In genomic region chr1:15852036-15852827, GRCh38 we compare ENCODE assay signal across 10 cellular contexts. TPM values are rescaled to one million over a fixed set of nuclear protein-coding genes. Genes with fewer than 3 reads are reported as not detected.
A peak's percentile ranks its signal among the peaks of the same experiment; 100 is the strongest.
DNase-seq lines count a peak whose midpoint lies in the region; ATAC-seq, FAIRE-seq and TF ChIP-seq lines count a peak whose summit lies in the region.
"Had no signal": no experiment of that assay in that cellular context is flagged by ENCODE, and none has a peak within 500 bp of the region (broad histone marks: within the 10 kb centered on the region; RNA-seq: fewer than 3 reads in every experiment).

No MANE protein-coding gene starts in this region.

- CTCF ChIA-PET in HepG2 (lab: Yijun Ruan, JAX; ENCODE audit: low intra/inter-chr PET ratio, low total read pairs), result no interaction called here

- peak overlapping the region; percentile 79 for H3K27ac Mint-ChIP-seq in type B pancreatic cell

- H3K4me3 Mint-ChIP-seq in type B pancreatic cell, result peak overlapping the region; percentile 41

- no peak overlapping the region for H3K4me2 ChIP-seq in HepG2 (ENCODE audit: low read depth, low read length)

- intact Hi-C loops in right lobe of liver (cut with DNase I) (no loop called here), HepG2 (cut with micrococcal nuclease; ENCODE audit: unreplicated experiment) (no loop called here)

- in situ Hi-C loops in HepG2 (cut with HindIII; ENCODE audit: extremely low pct_ligation_motif_present, low pct_unique_long_range_greater_than_20kb) (no loop called here), ACHN (cut with HindIII; ENCODE audit: low pct_ligation_motif_present, low pct_unique_long_range_greater_than_20kb, low sequenced_read_pairs) (no loop called here)

- H3K27ac ChIP-seq in right lobe of liver (peak overlapping the region in 2 of 3 donors; percentile 35 to 99), HepG2 (ENCODE audit: extremely low read length, insufficient read depth, low read length) (no peak overlapping the region)

- DNase-seq in right lobe of liver (no peak), HepG2 (ENCODE audit: low spot score) (no peak), NCI-H526 (lab: John Stamatoyannopoulos, UW) (peak; percentile 67 to 78), epithelial cell of esophagus (ENCODE audit: low read depth) (peak; percentile 36), type B pancreatic cell (ENCODE audit: extremely low spot score, unreplicated experiment) (no peak), NK-92 (lab: John Stamatoyannopoulos, UW; ENCODE audit: unreplicated experiment) (no peak), ACHN (no peak)
- DNase-seq: NCI-H1436 treated with DMSO at 0.1 percent for 48 hours had no signal

- H3K9me3 Mint-ChIP-seq in type B pancreatic cell, result no peaks in the 10 kb centered on the region

- POLR2A ChIA-PET in HepG2 (lab: Yijun Ruan, JAX), result no interaction called here

- no peak for TF ChIP-seq EP300 in HepG2 (IDR thresholded peaks at IDR 0.05; ENCODE audit: low read depth in 2 of 2, low read length in 2 of 2)
- TF ChIP-seq EP300 in HepG2 (CRISPR knock-in tag; IDR thresholded peaks at IDR 0.05; ENCODE audit: borderline replicate concordance), result no peak

- H3K4me3 ChIP-seq in right lobe of liver (no peak overlapping the region), HepG2 (replicated peaks in 1 of 3; ENCODE audit: insufficient read depth in 1 of 3, low read depth in 2 of 3, low read length in 3 of 3) (no peak overlapping the region), epithelial cell of esophagus (ENCODE audit: low read length) (no peak overlapping the region)

- H3K4me1 Mint-ChIP-seq in type B pancreatic cell (ENCODE audit: unreplicated experiment), result peaks cover 18% of the 10 kb centered on the region

- no peaks in the 10 kb centered on the region for H3K36me3 Mint-ChIP-seq in type B pancreatic cell

- no peaks in the 10 kb centered on the region for H3K27me3 Mint-ChIP-seq in type B pancreatic cell

- no peak for ATAC-seq in right lobe of liver
- ATAC-seq in HepG2, result no peak
- no peak for ATAC-seq in HG03280 (IDR thresholded peaks at IDR 0.05; ENCODE audit: unreplicated experiment)

- H3K79me2 ChIP-seq in HepG2 (ENCODE audit: insufficient read depth, low read length), result peaks cover 88% of the 10 kb centered on the region

- 32% methylated on average over 6 of the region's 6 CpGs for WGBS in right lobe of liver (ENCODE audit: insufficient coverage, low coverage, low lambda C conversion rate, missing lambda C conversion rate)
- WGBS in HepG2 (ENCODE audit: low lambda C conversion rate), result 93% methylated on average over 6 of the region's 6 CpGs

- H4K20me1 ChIP-seq in HepG2 (ENCODE audit: insufficient read depth, low read length), result no peaks in the 10 kb centered on the region

- H3K4me1 ChIP-seq in right lobe of liver (peaks cover 0 to 61% (median 17%) of the 10 kb centered on the region in 4 donors), HepG2 (ENCODE audit: insufficient read depth, low read length) (peaks cover 24% of the 10 kb centered on the region)

- H3K9me3 ChIP-seq in right lobe of liver (no peaks in the 10 kb centered on the region), HepG2 (ENCODE audit: low read length) (no peaks in the 10 kb centered on the region)

- TF ChIP-seq CTCF in right lobe of liver (IDR thresholded peaks at IDR 0.05), result no peak
- TF ChIP-seq CTCF in HepG2 (CRISPR knock-in tag; IDR thresholded peaks at IDR 0.05), result no peak
- TF ChIP-seq CTCF in epithelial cell of esophagus (IDR thresholded peaks at IDR 0.05; ENCODE audit: insufficient read depth, low read depth, low read length, missing control alignments), result no peak
- no peak for TF ChIP-seq CTCF in type B pancreatic cell (conservative IDR thresholded peaks at IDR 0.05)

- no peak overlapping the region for H2AFZ ChIP-seq in HepG2 (ENCODE audit: low read length)

- BruUV-seq in HepG2 (replicated peaks; lab: Mats Ljungman, UMichigan), result no TSS peak

- no peaks in the 10 kb centered on the region for H3K27me3 ChIP-seq in right lobe of liver
- no peaks in the 10 kb centered on the region; a peak in 2 of 5 replicates for H3K27me3 ChIP-seq in HepG2 (ENCODE audit: control insufficient read depth in 1 of 2, insufficient read depth in 2 of 2, low read length in 2 of 2)

- H3K36me3 ChIP-seq in right lobe of liver (no peaks in the 10 kb centered on the region), HepG2 (replicated peaks in 1 of 2; ENCODE audit: control insufficient read depth in 1 of 2, insufficient read depth in 2 of 2, low read length in 2 of 2) (no peaks in the 10 kb centered on the region)

- no peak for TF ChIP-seq RAD21 in HepG2 (CRISPR knock-in tag; IDR thresholded peaks at IDR 0.05)

- TF ChIP-seq POLR2A in right lobe of liver (IDR thresholded peaks at IDR 0.05) (no peak), HepG2 (IDR thresholded peaks at IDR 0.05; ENCODE audit: insufficient read depth in 1 of 2, low read depth in 2 of 2, low read length in 2 of 2) (no peak)

- no peak for FAIRE-seq in HepG2 (lab: Jason Lieb, UNC)
- FAIRE-seq: frontal cortex had no signal

- no peak overlapping the region for H3K9ac ChIP-seq in HepG2 (ENCODE audit: insufficient read depth, low read depth, low read length)

TF ChIP-seq in HepG2, 621 proteins besides CTCF, POLR2A, EP300 and RAD21 (continues in another document):
- TF ChIP-seq HNF4G (IDR thresholded peaks at IDR 0.05; ENCODE audit: borderline replicate concordance, low read depth, low read length) (no peak), HNF4G (CRISPR knock-in tag; IDR thresholded peaks at IDR 0.05; ENCODE audit: borderline replicate concordance, low read depth) (no peak), CBX1 (IDR thresholded peaks at IDR 0.05; ENCODE audit: low read depth) (no peak), ZKSCAN1 (IDR thresholded peaks at IDR 0.05; ENCODE audit: low read length) (no peak), HOXA3 (CRISPR knock-in tag; IDR thresholded peaks at IDR 0.05) (no peak), MYC (CRISPR knock-in tag; IDR thresholded peaks at IDR 0.05; ENCODE audit: borderline replicate concordance) (no peak), HNRNPH1 (optimal IDR thresholded peaks at IDR 0.05; ENCODE audit: low read depth, low read length) (no peak)

RNA-seq across cellular contexts. Expression of gene SPEN, which starts 4.7 kb away (rescaled TPM):
- total RNA-seq in right lobe of liver (10 to 100 TPM; 13.5 to 33.7 (median 23.2) TPM), HepG2 (2016; rRNA removed; fragmentation: Illumina TruSeq; extraction: Trizol) (14.0 and 25.1 TPM in 2 replicates), type B pancreatic cell (ENCODE audit: low replicate concordance) (66.5 and 79.4 TPM in 2 replicates)
- total RNA-seq in HepG2 (2016; cell fraction: cytosol; rRNA removed; fragmentation: Illumina TruSeq; extraction: Trizol; ENCODE audit: low read depth), result 7.7 and 8.8 TPM in 2 replicates
- total RNA-seq in HepG2 (2016; cell fraction: insoluble cytoplasmic fraction; rRNA removed; fragmentation: Illumina TruSeq; extraction: Trizol), result 10.1 and 21.7 TPM in 2 replicates
- 9.3 and 12.9 TPM in 2 replicates for total RNA-seq in HepG2 (2016; cell fraction: membrane; rRNA removed; fragmentation: Illumina TruSeq; extraction: Trizol)
- total RNA-seq in HepG2 (2016; cell fraction: nucleus; rRNA removed; fragmentation: Illumina TruSeq; extraction: Trizol), result 49.3 and 56.0 TPM in 2 replicates
- polyA plus RNA-seq in HepG2 (2011; rRNA removed), result 4.8 and 5.0 TPM in 2 replicates
- 2.8 and 3.3 TPM in 2 replicates for polyA plus RNA-seq in HepG2 (2011; cell fraction: cytosol; rRNA removed)
- 18.8 and 20.8 TPM in 2 replicates for polyA plus RNA-seq in HepG2 (2011; cell fraction: nucleus; rRNA removed)
- polyA plus RNA-seq in HepG2 (2012), result 21.6 and 23.5 TPM in 2 replicates
- 0.96 and 1.2 TPM in 2 replicates for polyA plus RNA-seq in HepG2 (2016; cell fraction: cytosol; fragmentation: Illumina TruSeq; extraction: Trizol; ENCODE audit: low read depth)
- polyA plus RNA-seq in HepG2 (2016; cell fraction: insoluble cytoplasmic fraction; fragmentation: Illumina TruSeq; extraction: Trizol; ENCODE audit: low read depth), result 8.1 and 13.9 TPM in 2 replicates
- polyA plus RNA-seq in HepG2 (2016; cell fraction: membrane; fragmentation: Illumina TruSeq; extraction: Trizol; ENCODE audit: low read depth), result 2.4 and 4.4 TPM in 2 replicates
- 82.7 and 94.7 TPM in 2 replicates for polyA plus RNA-seq in HepG2 (2016; cell fraction: nucleus; fragmentation: Illumina TruSeq; extraction: Trizol; ENCODE audit: insufficient read depth, low read depth)
- 26.2 and 39.1 TPM in 2 replicates for polyA minus RNA-seq in HepG2 (2011; rRNA and poly(A)+ RNA removed; ENCODE audit: low replicate concordance)
- 16.2 and 25.1 TPM in 2 replicates for polyA minus RNA-seq in HepG2 (2011; cell fraction: cytosol; rRNA and poly(A)+ RNA removed)
- polyA minus RNA-seq in HepG2 (2011; cell fraction: nucleus; rRNA and poly(A)+ RNA removed), result 33.1 and 35.3 TPM in 2 replicates

RNA-seq across cellular contexts. Expression of gene UQCRHL, which starts 44.8 kb away (rescaled TPM):
- total RNA-seq in right lobe of liver (1 to 10 TPM in 2 of 6 experiments, under 1 TPM in 4; 0.42 to 1.1 (median 0.51) TPM), HepG2 (2016; rRNA removed; fragmentation: Illumina TruSeq; extraction: Trizol) (2.3 and 4.0 TPM in 2 replicates), type B pancreatic cell (ENCODE audit: low replicate concordance) (2.1 and 2.3 TPM in 2 replicates)
- total RNA-seq in HepG2 (2016; cell fraction: cytosol; rRNA removed; fragmentation: Illumina TruSeq; extraction: Trizol; ENCODE audit: low read depth), result 1.3 and 1.6 TPM in 2 replicates
- total RNA-seq in HepG2 (2016; cell fraction: insoluble cytoplasmic fraction; rRNA removed; fragmentation: Illumina TruSeq; extraction: Trizol), result 2.3 and 4.1 TPM in 2 replicates
- 3.6 and 3.8 TPM in 2 replicates for total RNA-seq in HepG2 (2016; cell fraction: membrane; rRNA removed; fragmentation: Illumina TruSeq; extraction: Trizol)
- total RNA-seq in HepG2 (2016; cell fraction: nucleus; rRNA removed; fragmentation: Illumina TruSeq; extraction: Trizol), result 0.72 and 0.87 TPM in 2 replicates
- polyA plus RNA-seq in HepG2 (2011; rRNA removed), result 1.4 and 1.8 TPM in 2 replicates
- 1.3 and 2.6 TPM in 2 replicates for polyA plus RNA-seq in HepG2 (2011; cell fraction: cytosol; rRNA removed)
- polyA plus RNA-seq in HepG2 (2011; cell fraction: nucleus; rRNA removed), result 0.59 and 1.3 TPM in 2 replicates
- 4.4 and 15.0 TPM in 2 replicates for polyA plus RNA-seq in HepG2 (2012)
- polyA plus RNA-seq in HepG2 (2016; cell fraction: cytosol; fragmentation: Illumina TruSeq; extraction: Trizol; ENCODE audit: low read depth), result 3.5 and 3.9 TPM in 2 replicates
- polyA plus RNA-seq in HepG2 (2016; cell fraction: insoluble cytoplasmic fraction; fragmentation: Illumina TruSeq; extraction: Trizol; ENCODE audit: low read depth), result 6.0 and 6.8 TPM in 2 replicates
- polyA plus RNA-seq in HepG2 (2016; cell fraction: membrane; fragmentation: Illumina TruSeq; extraction: Trizol; ENCODE audit: low read depth), result 4.5 and 5.2 TPM in 2 replicates
- polyA plus RNA-seq in HepG2 (2016; cell fraction: nucleus; fragmentation: Illumina TruSeq; extraction: Trizol; ENCODE audit: insufficient read depth, low read depth), result 1.8 and 2.2 TPM in 2 replicates
- polyA minus RNA-seq in HepG2 (2011; rRNA and poly(A)+ RNA removed; ENCODE audit: low replicate concordance), result 1.2 TPM in 1 of 2 replicates, not detected in the other
- 2.5 and 2.8 TPM in 2 replicates for polyA minus RNA-seq in HepG2 (2011; cell fraction: cytosol; rRNA and poly(A)+ RNA removed)
- 0.64 and 0.87 TPM in 2 replicates for polyA minus RNA-seq in HepG2 (2011; cell fraction: nucleus; rRNA and poly(A)+ RNA removed)

Comparison
In these comparisons a context has a peak if more than half of its experiments do, and no peak if none do; other contexts are left out.
1. DNase-seq: peak in NCI-H526 (2 of 2) and epithelial cell of esophagus (single experiment); none in right lobe of liver (0 of 3), HepG2 (single experiment), type B pancreatic cell (single experiment), NK-92 (single experiment) and ACHN (single experiment).